ENCODE assay signal across 28 cellular contexts in genomic region chr19:5595129-5595528, GRCh38. TPM values are rescaled to one million over a fixed set of nuclear protein-coding genes. Genes with fewer than 3 reads are reported as not detected.
DNase-seq lines count a peak whose midpoint lies in the region; ATAC-seq and TF ChIP-seq lines count a peak whose summit lies in the region.
"Had no signal": no experiment of that assay in that cellular context is flagged by ENCODE, and none has a peak within 500 bp of the region (broad histone marks: within the 10 kb centered on the region; RNA-seq: fewer than 3 reads in every experiment).

No MANE protein-coding gene starts in this region.

- H3K27ac Mint-ChIP-seq in activated naive CD4-positive, alpha-beta T cell treated with anti-CD3 and anti-CD28 coated beads, Interleukin-2, amount 50 U/mL, for 72 hours, result peak overlapping the region; percentile 7 to 87
- peak overlapping the region; percentile 36 for H3K27ac Mint-ChIP-seq in glutamatergic neuron (ENCODE audit: unreplicated experiment)
- H3K27ac Mint-ChIP-seq: natural killer cell treated with Interleukin-12 subunit alpha and Interleukin-12 subunit beta and Interleukin-15 and Interleukin-18, amount 100 ng/mL, for 72 hours had no signal

- H3K36me3 Mint-ChIP-seq in activated naive CD4-positive, alpha-beta T cell treated with anti-CD3 and anti-CD28 coated beads, Interleukin-2, amount 50 U/mL, for 72 hours, result peaks cover 28 to 37% of the 10 kb centered on the region in 2 donors
- peaks cover 6% of the 10 kb centered on the region for H3K36me3 Mint-ChIP-seq in glutamatergic neuron (ENCODE audit: unreplicated experiment)

- no peak for ATAC-seq in activated naive CD4-positive, alpha-beta T cell treated with anti-CD3 and anti-CD28 coated beads, Interleukin-2, amount 50 U/mL, for 72 hours
- ATAC-seq in GM21390 (IDR thresholded peaks at IDR 0.05; ENCODE audit: unreplicated experiment), result no peak
- ATAC-seq: A549; CD8-positive, alpha-beta T cell; lower lobe of right lung; natural killer cell treated with Interleukin-12 subunit alpha and Interleukin-12 subunit beta and Interleukin-15 and Interleukin-18, amount 100 ng/mL, for 72 hours had no signal

- peaks cover 2% of the 10 kb centered on the region for H3K4me1 Mint-ChIP-seq in glutamatergic neuron (ENCODE audit: low read depth, unreplicated experiment)

- H3K9me3 Mint-ChIP-seq in activated naive CD4-positive, alpha-beta T cell treated with anti-CD3 and anti-CD28 coated beads, Interleukin-2, amount 50 U/mL, for 72 hours, result no peaks in the 10 kb centered on the region
- H3K9me3 Mint-ChIP-seq in glutamatergic neuron (ENCODE audit: unreplicated experiment), result no peaks in the 10 kb centered on the region
- H3K9me3 Mint-ChIP-seq: CD8-positive, alpha-beta T cell; natural killer cell treated with Interleukin-12 subunit alpha and Interleukin-12 subunit beta and Interleukin-15 and Interleukin-18, amount 100 ng/mL, for 72 hours had no signal

- no peak overlapping the region for H3K4me3 Mint-ChIP-seq in glutamatergic neuron (ENCODE audit: unreplicated experiment)
- H3K4me3 Mint-ChIP-seq: CD8-positive, alpha-beta T cell; natural killer cell treated with Interleukin-12 subunit alpha and Interleukin-12 subunit beta and Interleukin-15 and Interleukin-18, amount 100 ng/mL, for 72 hours had no signal

- no peak overlapping the region for H3K4me3 ChIP-seq in foreskin fibroblast (ENCODE audit: low read depth in 1 of 2, low read length in 2 of 2)
- H3K4me3 ChIP-seq: A549, dorsolateral prefrontal cortex, lower lobe of right lung, MG63, upper lobe of left lung had no signal

- H3K27me3 Mint-ChIP-seq in glutamatergic neuron (ENCODE audit: unreplicated experiment), result no peaks in the 10 kb centered on the region
- H3K27me3 Mint-ChIP-seq: natural killer cell treated with Interleukin-12 subunit alpha and Interleukin-12 subunit beta and Interleukin-15 and Interleukin-18, amount 100 ng/mL, for 72 hours had no signal

- no peak for DNase-seq in activated naive CD4-positive, alpha-beta T cell treated with anti-CD3 and anti-CD28 coated beads, Interleukin-2, amount 50 U/mL, for 72 hours (ENCODE audit: low spot score in 2 of 2)
- no peak for DNase-seq in activated naive CD4-positive, alpha-beta T cell treated with anti-CD3 and anti-CD28 coated beads, Interleukin-2, amount 50 U/mL, for 16 hours
- DNase-seq in NCI-H510A treated with DMSO at 0.1 percent for 48 hours (lab: John Stamatoyannopoulos, UW) (peak; percentile 95), glutamatergic neuron (no peak), NCI-H69 (lab: John Stamatoyannopoulos, UW) (no peak), foreskin fibroblast (no peak), GM10266 (ENCODE audit: extremely low spot score) (no peak)
- DNase-seq: activated CD4-positive, alpha-beta T cell treated with anti-CD3 and anti-CD28 coated beads for 48 hours; activated T-cell treated with anti-CD3 and anti-CD28 coated beads, Interleukin-2, amount 50 U/mL, for 48 hours; CD8-positive, alpha-beta T cell; cerebellar nuclear complex; DMS153; dorsolateral prefrontal cortex; KG1; lower lobe of right lung; MG63; NCI-H1105; NCI-H187; occipital lobe; stimulated activated CD4-positive, alpha-beta T cell treated with anti-CD3 and anti-CD28 coated beads, Interleukin-4, amount 100 ng/mL, for 4 hours; T1000; upper lobe of left lung; WERI-Rb-1 had no signal

- TF ChIP-seq CTCF in glutamatergic neuron (IDR thresholded peaks at IDR 0.05; ENCODE audit: partially characterized antibody, unreplicated experiment) (no peak), foreskin fibroblast (IDR thresholded peaks at IDR 0.05; ENCODE audit: low read depth, low read length) (no peak), GM10266 (IDR thresholded peaks at IDR 0.05; ENCODE audit: control insufficient read depth, insufficient read depth, low read depth, missing control alignments) (no peak)

RNA-seq across cellular contexts. Expression of gene TINCR, which starts 27.4 kb away (rescaled TPM):
- total RNA-seq in activated naive CD4-positive, alpha-beta T cell treated with anti-CD3 and anti-CD28 coated beads, Interleukin-2, amount 50 U/mL, for 72 hours, result 1 to 10 TPM in 1 of 2 donors, under 1 TPM in 1; 0.82 to 1.7 TPM
- 1.0 TPM for total RNA-seq in glutamatergic neuron (ENCODE audit: unreplicated experiment)
- total RNA-seq: G401, pulmonary artery endothelial cell had no signal

RNA-seq across cellular contexts. Expression of gene SAFB2, which starts 27.4 kb away (rescaled TPM):
- total RNA-seq in activated naive CD4-positive, alpha-beta T cell treated with anti-CD3 and anti-CD28 coated beads, Interleukin-2, amount 50 U/mL, for 72 hours, result 100 to 1,000 TPM; 107 to 233 TPM
- total RNA-seq in glutamatergic neuron (ENCODE audit: unreplicated experiment), result 70.9 TPM

RNA-seq across cellular contexts. Expression of gene SAFB, which starts 27.8 kb away (rescaled TPM):
- 100 to 1,000 TPM; 127 to 154 TPM for total RNA-seq in activated naive CD4-positive, alpha-beta T cell treated with anti-CD3 and anti-CD28 coated beads, Interleukin-2, amount 50 U/mL, for 72 hours
- 133 TPM for total RNA-seq in glutamatergic neuron (ENCODE audit: unreplicated experiment)
